In the genomic region with DNA sequence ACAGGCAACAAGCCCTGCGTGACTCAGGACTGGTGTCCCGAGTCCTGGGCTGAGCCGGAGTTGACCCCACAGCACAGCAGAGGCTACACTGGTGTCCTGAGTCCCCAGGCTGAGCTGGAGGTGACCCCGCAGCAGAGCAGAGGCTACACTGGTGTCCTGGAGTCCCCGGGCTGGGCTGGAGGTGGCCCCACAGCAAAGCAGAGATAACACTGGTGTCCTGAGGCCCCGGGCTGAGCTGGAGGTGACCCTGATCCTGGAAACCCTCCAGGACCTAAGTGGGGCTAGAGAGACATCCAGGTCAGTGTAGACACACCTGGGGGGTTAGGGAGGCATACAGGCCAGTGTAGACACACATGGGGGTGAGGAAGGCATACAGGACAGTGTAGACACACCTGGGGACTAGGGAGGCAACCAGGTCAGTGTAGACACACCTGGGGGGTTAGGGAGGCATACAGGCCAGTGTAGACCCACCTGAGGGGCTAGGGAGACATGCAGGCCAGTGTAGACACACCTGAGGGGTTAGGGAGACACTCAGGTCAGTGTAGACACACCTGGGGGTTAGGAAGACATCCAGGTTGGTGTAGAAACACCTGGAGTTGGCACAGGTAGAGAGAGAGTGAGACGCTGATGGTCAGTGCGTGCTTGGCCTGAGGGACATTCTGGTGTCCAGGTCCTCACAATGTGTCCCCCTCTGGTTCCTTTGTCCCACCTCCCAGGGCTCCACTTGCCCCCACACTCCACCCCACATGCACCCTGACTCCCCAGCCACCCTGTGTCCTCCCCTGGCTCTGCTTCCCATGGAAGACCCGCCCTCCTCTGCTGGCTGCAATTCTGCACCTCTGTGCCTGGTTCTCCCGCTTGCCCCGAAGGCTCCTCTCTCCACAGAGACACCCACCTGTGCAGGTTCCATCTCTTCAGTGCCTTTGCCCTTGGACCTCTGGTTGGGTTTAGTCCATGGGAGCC, we compare ENCODE assay signal across 23 cellular contexts.
"Had no signal": no experiment of that assay in that cellular context is flagged by ENCODE, and none has a peak within 500 bp of the region (broad histone marks: within the 10 kb centered on the region; RNA-seq: fewer than 3 reads in every experiment).

No MANE protein-coding gene starts in this region.

- H3K9ac ChIP-seq: SK-N-SH had no signal

- H3K36me3 ChIP-seq: Peyer's patch, SJCRH30 had no signal

- H3K4me2 ChIP-seq: SK-N-SH had no signal

- H3K27me3 ChIP-seq: Peyer's patch, SJCRH30 had no signal

- H3K9me3 ChIP-seq: Peyer's patch, SJCRH30, SK-N-SH had no signal

- H3K4me3 ChIP-seq: Peyer's patch, SJCRH30 had no signal

- H3K4me1 ChIP-seq: Peyer's patch, SJCRH30 had no signal

- DNase-seq: activated CD4-positive, alpha-beta memory T cell treated with anti-CD3 and anti-CD28 coated beads, Interleukin-2, amount 10 ng/mL, durations not matched to agents 7 days and 5 days; activated CD4-positive, alpha-beta T cell treated with anti-CD3 and anti-CD28 coated beads, Interleukin-2, amount 10 ng/mL, durations not matched to agents 7 days and 5 days; activated CD4-positive, CD25-positive, alpha-beta regulatory T cell; activated gamma-delta T cell; activated naive CD4-positive, alpha-beta T cell treated with anti-CD3 and anti-CD28 coated beads, Interleukin-2, amount 10 ng/mL, durations not matched to agents 7 days and 5 days; activated naive CD8-positive, alpha-beta T cell treated with anti-CD3 and anti-CD28 coated beads for 36 hours; activated T-cell treated with anti-CD3 and anti-CD28 coated beads for 4 hours; activated T-cell treated with anti-CD3 and anti-CD28 coated beads, Interleukin-2, amount 50 U/mL, for 48 hours; IMR-90; KG1; NCI-H1694; NCI-H2029; NCI-H2107; NCI-H226; NCI-H774; NK-92 treated with Interleukin-12 subunit alpha and Interleukin-12 subunit beta, amount 100 ng/mL, for 24 hours; Peyer's patch; Right ventricle myocardium superior; SJCRH30; T-helper 1 cell had no signal

- H3K27ac ChIP-seq: Peyer's patch, RWPE1, SJCRH30, VCaP had no signal
